Comparison of ENCODE assay signal across 22 cellular contexts in genomic region chr6:40419377-40419776, GRCh38.
A peak's percentile ranks its signal among the peaks of the same experiment; 100 is the strongest.
DNase-seq lines count a peak whose midpoint lies in the region; ATAC-seq and TF ChIP-seq lines count a peak whose summit lies in the region.
"Had no signal": no experiment of that assay in that cellular context is flagged by ENCODE, and none has a peak within 500 bp of the region (broad histone marks: within the 10 kb centered on the region; RNA-seq: fewer than 3 reads in every experiment).

No MANE protein-coding gene starts in this region.

- ATAC-seq in WTC11 (peak; percentile 69), GM21528 (IDR thresholded peaks at IDR 0.05; ENCODE audit: low FRiP score, unreplicated experiment) (no peak), HG03139 (IDR thresholded peaks at IDR 0.05; ENCODE audit: unreplicated experiment) (no peak)
- ATAC-seq in naive thymus-derived CD8-positive, alpha-beta T cell = no peak
- ATAC-seq: A549; activated CD8-positive, alpha-beta T cell treated with anti-CD3 and anti-CD28 coated beads for 36 hours; CD8-positive, alpha-beta T cell; HCT116; SK-N-SH treated with all-trans-retinoic acid at 6 μM for 48 hours had no signal

- peak overlapping the region; percentile 16 for H3K27ac Mint-ChIP-seq in T-helper 1 cell treated with Interleukin-12 subunit alpha and Interleukin-12 subunit beta and Interleukin-4 antibody, amounts not matched to agents 30 μg/mL and 1 μg/mL, for 36 hours
- peak overlapping the region; percentile 87 for H3K27ac Mint-ChIP-seq in WTC11
- H3K27ac Mint-ChIP-seq in naive thymus-derived CD8-positive, alpha-beta T cell = peak overlapping the region in 1 of 10 donors; percentile 55
- H3K27ac Mint-ChIP-seq: activated CD8-positive, alpha-beta T cell treated with anti-CD3 and anti-CD28 coated beads for 36 hours; activated naive CD8-positive, alpha-beta T cell treated with anti-CD3 and anti-CD28 coated beads, Interleukin-2, amount 10 ng/mL, durations not matched to agents 7 days and 5 days; CD8-positive, alpha-beta T cell had no signal

- POLR2A ChIA-PET in WTC11 (lab: Charles Lee) = interaction anchor here (1.3 kb wide), 1 partner anchor 168 kb away, joined by 3 read pairs; no protein-coding TSS in a partner anchor
- POLR2A ChIA-PET in naive thymus-derived CD8-positive, alpha-beta T cell (lab: Charles Lee) = no interaction called here

- DNase-seq in T-helper 1 cell (no peak), WTC11 (ENCODE audit: low spot score) (no peak), iPS DF 19.7 (ENCODE audit: low read depth, low spot score) (peak; percentile 42), MV-4-11 (lab: John Stamatoyannopoulos, UW) (no peak)
- no peak for DNase-seq in naive thymus-derived CD8-positive, alpha-beta T cell
- DNase-seq: activated CD8-positive, alpha-beta T cell treated with anti-CD3 and anti-CD28 coated beads for 36 hours; activated naive CD8-positive, alpha-beta T cell treated with anti-CD3 and anti-CD28 coated beads, Interleukin-2, amount 10 ng/mL, durations not matched to agents 7 days and 5 days; CD8-positive, alpha-beta T cell; DMS79 treated with DMSO at 0.1 percent for 48 hours; KBM-7; mesenchymal stem cell; NCI-H1436; NCI-H510A; sigmoid colon; stimulated activated CD4-positive, alpha-beta T cell treated with anti-CD3 and anti-CD28 coated beads, Interleukin-4, amount 100 ng/mL, for 24 hours had no signal

- H3K36me3 Mint-ChIP-seq in T-helper 1 cell treated with Interleukin-12 subunit alpha and Interleukin-12 subunit beta and Interleukin-4 antibody, amounts not matched to agents 30 μg/mL and 1 μg/mL, for 36 hours (ENCODE audit: low read depth) = peaks cover 2% of the 10 kb centered on the region
- no peaks in the 10 kb centered on the region for H3K36me3 Mint-ChIP-seq in WTC11
- H3K36me3 Mint-ChIP-seq in naive thymus-derived CD8-positive, alpha-beta T cell = no peaks in the 10 kb centered on the region
- H3K36me3 Mint-ChIP-seq: activated naive CD8-positive, alpha-beta T cell treated with anti-CD3 and anti-CD28 coated beads, Interleukin-2, amount 10 ng/mL, durations not matched to agents 7 days and 5 days; CD8-positive, alpha-beta T cell had no signal

- TF ChIP-seq CTCF in WTC11 (IDR thresholded peaks at IDR 0.05) = no peak

- H3K27me3 Mint-ChIP-seq in T-helper 1 cell treated with Interleukin-12 subunit alpha and Interleukin-12 subunit beta and Interleukin-4 antibody, amounts not matched to agents 30 μg/mL and 1 μg/mL, for 36 hours (ENCODE audit: low read depth) = peaks cover 35% of the 10 kb centered on the region
- H3K27me3 Mint-ChIP-seq in WTC11 (ENCODE audit: low read depth) = no peaks in the 10 kb centered on the region
- H3K27me3 Mint-ChIP-seq in naive thymus-derived CD8-positive, alpha-beta T cell = peaks cover 0 to 3% (median 0%) of the 10 kb centered on the region in 5 donors
- H3K27me3 Mint-ChIP-seq: activated CD8-positive, alpha-beta T cell treated with anti-CD3 and anti-CD28 coated beads for 36 hours; central memory CD8-positive, alpha-beta T cell had no signal

- CTCF ChIA-PET in WTC11 (lab: Charles Lee) = interaction anchor here (1.0 to 2.8 kb wide), 7 partner anchors 74 to 608 kb away, joined by 3 to 16 read pairs (median 4); partner anchors contain the start of gene LRFN2

- H3K4me1 Mint-ChIP-seq in T-helper 1 cell treated with Interleukin-12 subunit alpha and Interleukin-12 subunit beta and Interleukin-4 antibody, amounts not matched to agents 30 μg/mL and 1 μg/mL, for 36 hours (ENCODE audit: low read depth) = peaks cover 18% of the 10 kb centered on the region
- peaks cover 45% of the 10 kb centered on the region for H3K4me1 Mint-ChIP-seq in WTC11
- peaks cover 0 to 16% (median 0%) of the 10 kb centered on the region in 4 donors for H3K4me1 Mint-ChIP-seq in naive thymus-derived CD8-positive, alpha-beta T cell
- H3K4me1 Mint-ChIP-seq: activated naive CD8-positive, alpha-beta T cell treated with anti-CD3 and anti-CD28 coated beads, Interleukin-2, amount 10 ng/mL, durations not matched to agents 7 days and 5 days; central memory CD8-positive, alpha-beta T cell had no signal

- no peak overlapping the region for H3K4me3 Mint-ChIP-seq in T-helper 1 cell treated with Interleukin-12 subunit alpha and Interleukin-12 subunit beta and Interleukin-4 antibody, amounts not matched to agents 30 μg/mL and 1 μg/mL, for 36 hours
- H3K4me3 Mint-ChIP-seq in WTC11 = peak overlapping the region; percentile 12
- H3K4me3 Mint-ChIP-seq in naive thymus-derived CD8-positive, alpha-beta T cell = no peak overlapping the region
- H3K4me3 Mint-ChIP-seq: activated CD8-positive, alpha-beta T cell treated with anti-CD3 and anti-CD28 coated beads for 36 hours; activated naive CD8-positive, alpha-beta T cell treated with anti-CD3 and anti-CD28 coated beads, Interleukin-2, amount 10 ng/mL, durations not matched to agents 7 days and 5 days; CD8-positive, alpha-beta T cell; central memory CD8-positive, alpha-beta T cell had no signal

- no peaks in the 10 kb centered on the region for H3K9me3 Mint-ChIP-seq in T-helper 1 cell treated with Interleukin-12 subunit alpha and Interleukin-12 subunit beta and Interleukin-4 antibody, amounts not matched to agents 30 μg/mL and 1 μg/mL, for 36 hours
- no peaks in the 10 kb centered on the region for H3K9me3 Mint-ChIP-seq in WTC11
- no peaks in the 10 kb centered on the region for H3K9me3 Mint-ChIP-seq in naive thymus-derived CD8-positive, alpha-beta T cell
- H3K9me3 Mint-ChIP-seq: activated CD8-positive, alpha-beta T cell treated with anti-CD3 and anti-CD28 coated beads for 36 hours; activated naive CD8-positive, alpha-beta T cell treated with anti-CD3 and anti-CD28 coated beads, Interleukin-2, amount 10 ng/mL, durations not matched to agents 7 days and 5 days; CD8-positive, alpha-beta T cell; central memory CD8-positive, alpha-beta T cell had no signal

TF ChIP-seq in WTC11, 78 proteins besides CTCF, POLR2A, EP300 and RAD21:
- no peak for TF ChIP-seq ZNF219 (CRISPR knock-in tag; IDR thresholded peaks at IDR 0.05; ENCODE audit: borderline replicate concordance)
- peak; percentile 58; the same call in 1 of the 2 replicates for TF ChIP-seq NFE2L1 (CRISPR knock-in tag; IDR thresholded peaks at IDR 0.05)
- TF ChIP-seq MXD4 (CRISPR knock-in tag; IDR thresholded peaks at IDR 0.05; ENCODE audit: borderline replicate concordance) = no peak
TF ChIP-seq in WTC11: peak in this region for 1.
